16 cellular contexts compared by ENCODE assay signal in genomic region chr6:127436578-127437110, GRCh38. TPM values are rescaled to one million over a fixed set of nuclear protein-coding genes. Genes with fewer than 3 reads are reported as not detected.
"Had no signal": no experiment of that assay in that cellular context is flagged by ENCODE, and none has a peak within 500 bp of the region (broad histone marks: within the 10 kb centered on the region; RNA-seq: fewer than 3 reads in every experiment).

No MANE protein-coding gene starts in this region.

- H3K27me3 ChIP-seq: brain microvascular endothelial cell, vagina had no signal

- H3K9me3 Mint-ChIP-seq: activated naive CD4-positive, alpha-beta T cell treated with anti-CD3 and anti-CD28 coated beads, Interleukin-2, amount 50 U/mL, for 72 hours; activated T-cell treated with anti-CD3 and anti-CD28 coated beads, Interleukin-2, amount 50 U/mL, for 24 hours; memory B cell had no signal

- ATAC-seq: activated CD8-positive, alpha-beta memory T cell treated with anti-CD3 and anti-CD28 coated beads, Interleukin-2, amount 10 ng/mL, durations not matched to agents 7 days and 5 days; activated naive CD4-positive, alpha-beta T cell treated with anti-CD3 and anti-CD28 coated beads, Interleukin-2, amount 50 U/mL, for 72 hours had no signal

- H3K4me1 ChIP-seq: left ventricle myocardium inferior, vagina had no signal

- H3K27me3 Mint-ChIP-seq: memory B cell had no signal

- H3K4me1 Mint-ChIP-seq: activated CD8-positive, alpha-beta memory T cell treated with anti-CD3 and anti-CD28 coated beads, Interleukin-2, amount 10 ng/mL, durations not matched to agents 7 days and 5 days; memory B cell had no signal

- H3K27ac ChIP-seq: brain microvascular endothelial cell, left ventricle myocardium inferior, skin epidermis, vagina had no signal

- H3K4me3 Mint-ChIP-seq: activated CD8-positive, alpha-beta memory T cell treated with anti-CD3 and anti-CD28 coated beads, Interleukin-2, amount 10 ng/mL, durations not matched to agents 7 days and 5 days; activated T-cell treated with anti-CD3 and anti-CD28 coated beads, Interleukin-2, amount 50 U/mL, for 24 hours; memory B cell had no signal

- H3K4me3 ChIP-seq: left ventricle myocardium inferior, skin epidermis, vagina had no signal

- FAIRE-seq: keratinocyte had no signal

- DNase-seq: activated CD4-positive, alpha-beta T cell treated with anti-CD3 and anti-CD28 coated beads for 1 hour; activated CD4-positive, alpha-beta T cell treated with anti-CD3 and anti-CD28 coated beads, Interleukin-2, amount 50 U/mL, for 48 hours; activated CD8-positive, alpha-beta memory T cell treated with anti-CD3 and anti-CD28 coated beads, Interleukin-2, amount 10 ng/mL, durations not matched to agents 7 days and 5 days; activated effector memory CD4-positive, alpha-beta T cell treated with Interleukin-2 at 50 U/mL for 16 hours; activated T-cell treated with anti-CD3 and anti-CD28 coated beads, Interleukin-2, amount 50 U/mL, for 24 hours; amniotic stem cell; brain microvascular endothelial cell; cerebellar nuclear complex; foreskin fibroblast; left ventricle myocardium inferior had no signal

- H3K27ac Mint-ChIP-seq: activated CD8-positive, alpha-beta memory T cell treated with anti-CD3 and anti-CD28 coated beads, Interleukin-2, amount 10 ng/mL, durations not matched to agents 7 days and 5 days; activated naive CD4-positive, alpha-beta T cell treated with anti-CD3 and anti-CD28 coated beads, Interleukin-2, amount 50 U/mL, for 72 hours; activated T-cell treated with anti-CD3 and anti-CD28 coated beads, Interleukin-2, amount 50 U/mL, for 24 hours; memory B cell had no signal

- H3K9me3 ChIP-seq: left ventricle myocardium inferior, vagina had no signal

- H3K36me3 ChIP-seq: brain microvascular endothelial cell, left ventricle myocardium inferior, vagina had no signal

- H3K36me3 Mint-ChIP-seq: activated naive CD4-positive, alpha-beta T cell treated with anti-CD3 and anti-CD28 coated beads, Interleukin-2, amount 50 U/mL, for 72 hours; memory B cell had no signal

RNA-seq across cellular contexts. Expression of gene KIAA0408, which starts 22.5 kb away (rescaled TPM):
- total RNA-seq: dermis microvascular lymphatic vessel endothelial cell had no signal
